Comparison of ENCODE assay signal across 8 cellular contexts in the genomic region with DNA sequence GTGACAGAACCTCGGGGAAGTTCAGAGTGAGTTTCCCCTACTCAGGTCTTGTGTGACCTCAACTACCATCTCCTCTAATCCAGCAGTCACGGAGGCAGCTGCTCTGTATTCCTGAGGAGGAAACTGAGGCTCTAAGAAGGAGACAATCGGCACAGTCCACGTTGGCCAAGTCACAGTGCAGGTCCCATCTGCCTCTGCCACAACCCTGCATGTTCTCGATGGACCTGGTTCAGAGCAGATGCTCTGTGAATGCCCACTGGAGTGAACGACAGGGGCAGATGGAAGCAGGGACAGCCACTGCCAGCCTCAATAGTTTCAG. TPM values are rescaled to one million over a fixed set of nuclear protein-coding genes. Genes with fewer than 3 reads are reported as not detected.
DNase-seq lines count a peak whose midpoint lies in the region; TF ChIP-seq lines count a peak whose summit lies in the region.

No MANE protein-coding gene starts in this region.

- no peak for TF ChIP-seq CTCF in Calu3 (IDR thresholded peaks at IDR 0.05; ENCODE audit: unreplicated experiment)
- no peak for TF ChIP-seq CTCF in esophagus squamous epithelium (IDR thresholded peaks at IDR 0.05)
- no peak for TF ChIP-seq CTCF in parathyroid adenoma (IDR thresholded peaks at IDR 0.05)

- H3K27me3 ChIP-seq in SJSA1 (replicated peaks), result no peaks in the 10 kb centered on the region
- no peaks in the 10 kb centered on the region for H3K27me3 ChIP-seq in esophagus squamous epithelium
- no peaks in the 10 kb centered on the region for H3K27me3 ChIP-seq in parathyroid adenoma (ENCODE audit: control insufficient read depth, insufficient read depth, low read length)

- no peaks in the 10 kb centered on the region for H3K9me3 ChIP-seq in SJSA1 (replicated peaks)
- no peaks in the 10 kb centered on the region for H3K9me3 ChIP-seq in esophagus squamous epithelium
- H3K9me3 ChIP-seq in parathyroid adenoma (ENCODE audit: control insufficient read depth, low read length), result no peaks in the 10 kb centered on the region

- H3K79me2 ChIP-seq in parathyroid adenoma, result no peaks in the 10 kb centered on the region

- peaks cover 31% of the 10 kb centered on the region for H3K36me3 Mint-ChIP-seq in Calu3 (ENCODE audit: insufficient read depth, unreplicated experiment)

- H3K36me3 ChIP-seq in SJSA1 (peaks cover 16% of the 10 kb centered on the region; the same call in 1 of the 2 replicates), esophagus squamous epithelium (no peaks in the 10 kb centered on the region), parathyroid adenoma (ENCODE audit: control insufficient read depth, insufficient read depth, low read length) (no peaks in the 10 kb centered on the region)

- H3K9me3 Mint-ChIP-seq in Calu3 (ENCODE audit: low read depth, unreplicated experiment), result no peaks in the 10 kb centered on the region

- TF ChIP-seq POLR2A in esophagus squamous epithelium (IDR thresholded peaks at IDR 0.05), result no peak

- H3K4me3 ChIP-seq in SJSA1 (peak overlapping the region; percentile 89), esophagus squamous epithelium (peak overlapping the region; percentile 71 to 95 (median 92)), parathyroid adenoma (ENCODE audit: low read depth, low read length) (no peak overlapping the region)

- H3K27ac Mint-ChIP-seq in Calu3 (ENCODE audit: unreplicated experiment), result peak overlapping the region; percentile 66

- H3K27me3 Mint-ChIP-seq in Calu3 (ENCODE audit: unreplicated experiment), result no peaks in the 10 kb centered on the region

- no peak overlapping the region for H3K9ac ChIP-seq in parathyroid adenoma

- no TSS peak for BruUV-seq in Calu3 (replicated peaks; lab: Mats Ljungman, UMichigan)

- peaks cover 35% of the 10 kb centered on the region for H3K4me1 Mint-ChIP-seq in Calu3 (ENCODE audit: low read depth, unreplicated experiment)

- H3K4me3 Mint-ChIP-seq in Calu3 (ENCODE audit: low read depth, unreplicated experiment), result peak overlapping the region; percentile 79

- no peak overlapping the region for H3K4me2 ChIP-seq in parathyroid adenoma (ENCODE audit: low read length)

- peaks cover 47% of the 10 kb centered on the region for H3K4me1 ChIP-seq in SJSA1 (replicated peaks)
- peaks cover 22 to 47% (median 29%) of the 10 kb centered on the region in 3 donors for H3K4me1 ChIP-seq in esophagus squamous epithelium
- H3K4me1 ChIP-seq in parathyroid adenoma, result peaks cover 14% of the 10 kb centered on the region

- WGBS in esophagus squamous epithelium, 2 donors, result 0 to 53% methylated on average over 1 to 4 of the region's 6 CpGs

- peak overlapping the region; percentile 95 for H2AFZ ChIP-seq in parathyroid adenoma

- intact Hi-C loops in Calu3 (cut with micrococcal nuclease; ENCODE audit: unreplicated experiment) (loop anchor here (10.0 kb wide), 1 partner anchor 71 kb away; no protein-coding TSS in a partner anchor), esophagus squamous epithelium (cut with DNase I) (no loop called here)

- DNase-seq in Calu3 (no peak), SJSA1 (ENCODE audit: low read depth in 1 of 2, low spot score in 2 of 2) (no peak), esophagus squamous epithelium (lab: John Stamatoyannopoulos, UW) (no peak), OCI-M1 (lab: John Stamatoyannopoulos, UW) (no peak), hippocampal formation (lab: John Stamatoyannopoulos, UW) (no peak), putamen (ENCODE audit: low spot score) (no peak), OCI-M2 (lab: John Stamatoyannopoulos, UW; ENCODE audit: unreplicated experiment) (no peak)

- H3K27ac ChIP-seq in SJSA1 (peak overlapping the region; percentile 61; the same call in 1 of the 2 replicates), esophagus squamous epithelium (peak overlapping the region; percentile 85 to 92 (median 90)), parathyroid adenoma (peak overlapping the region; percentile 82)

- CTCF ChIA-PET in Calu3 (lab: Charles Lee), result interaction anchor here (0.5 kb wide), 1 partner anchor 62 kb away, joined by 3 read pairs; a partner anchor contains a TSS

RNA-seq across cellular contexts. Expression of a gene that starts 0.7 kb away (rescaled TPM):
- total RNA-seq in Calu3 (2022) (231 and 235 TPM in 2 replicates), esophagus squamous epithelium (10 to 100 TPM; 50.9 to 83.0 (median 65.5) TPM)
- 115 and 202 TPM in 2 replicates for total RNA-seq in SJSA1 (2014; rRNA removed; shearing (Covaris generic))
